8 cellular contexts compared by ENCODE assay signal in genomic region chr2:26043862-26044736, GRCh38. TPM values are rescaled to one million over a fixed set of nuclear protein-coding genes. Genes with fewer than 3 reads are reported as not detected.
DNase-seq lines count a peak whose midpoint lies in the region; ATAC-seq and TF ChIP-seq lines count a peak whose summit lies in the region.

No MANE protein-coding gene starts in this region.

- ATAC-seq in upper lobe of right lung: peak; percentile 48

- no peak for DNase-seq in activated naive CD4-positive, alpha-beta T cell treated with anti-CD3 and anti-CD28 coated beads, Interleukin-2, amount 10 ng/mL, durations not matched to agents 7 days and 5 days
- DNase-seq in activated naive CD4-positive, alpha-beta T cell (lab: John Stamatoyannopoulos, UW): no peak
- DNase-seq in T-helper 2 cell treated with Interferon-gamma antibody and Interleukin-4, amounts not matched to agents 5 μg/mL and 100 μg/mL, for 36 hours (ENCODE audit: low spot score): no peak
- DNase-seq in right atrium auricular region (ENCODE audit: low spot score) (peak; percentile 59), upper lobe of right lung (peak; percentile 71), ascending aorta (ENCODE audit: low spot score in 2 of 2) (no peak)
- DNase-seq in stimulated activated CD4-positive, alpha-beta T cell treated with anti-CD3 and anti-CD28 coated beads, Interleukin-4, amount 100 ng/mL, for 24 hours: no peak
- no peak for DNase-seq in stimulated activated CD4-positive, alpha-beta T cell treated with anti-CD3 and anti-CD28 coated beads, Interleukin-4, amount 100 ng/mL, for 1 hour

- peak overlapping the region; percentile 2 for H3K4me3 Mint-ChIP-seq in activated naive CD4-positive, alpha-beta T cell treated with anti-CD3 and anti-CD28 coated beads, Interleukin-2, amount 10 ng/mL, durations not matched to agents 7 days and 5 days
- H3K4me3 Mint-ChIP-seq in T-helper 2 cell treated with Interferon-gamma antibody and Interleukin-4, amounts not matched to agents 5 μg/mL and 100 μg/mL, for 36 hours: peak overlapping the region; percentile 16

- H3K9me3 Mint-ChIP-seq in activated naive CD4-positive, alpha-beta T cell treated with anti-CD3 and anti-CD28 coated beads, Interleukin-2, amount 10 ng/mL, durations not matched to agents 7 days and 5 days: no peaks in the 10 kb centered on the region
- no peaks in the 10 kb centered on the region for H3K9me3 Mint-ChIP-seq in T-helper 2 cell treated with Interferon-gamma antibody and Interleukin-4, amounts not matched to agents 5 μg/mL and 100 μg/mL, for 36 hours

- TF ChIP-seq CTCF in right atrium auricular region (IDR thresholded peaks at IDR 0.05): no peak
- TF ChIP-seq CTCF in upper lobe of right lung (IDR thresholded peaks at IDR 0.05): no peak
- TF ChIP-seq CTCF in ascending aorta (IDR thresholded peaks at IDR 0.05): no peak

- H3K27me3 Mint-ChIP-seq in activated naive CD4-positive, alpha-beta T cell treated with anti-CD3 and anti-CD28 coated beads, Interleukin-2, amount 10 ng/mL, durations not matched to agents 7 days and 5 days: no peaks in the 10 kb centered on the region
- H3K27me3 Mint-ChIP-seq in T-helper 2 cell treated with Interferon-gamma antibody and Interleukin-4, amounts not matched to agents 5 μg/mL and 100 μg/mL, for 36 hours (ENCODE audit: low read depth): no peaks in the 10 kb centered on the region

- CTCF ChIA-PET in activated naive CD4-positive, alpha-beta T cell treated with anti-CD3 and anti-CD28 coated beads, Interleukin-2, amount 10 ng/mL, durations not matched to agents 7 days and 5 days (lab: Charles Lee): no interaction called here

- H3K27ac ChIP-seq in right atrium auricular region: no peak overlapping the region
- H3K27ac ChIP-seq in upper lobe of right lung: peak overlapping the region; percentile 11
- H3K27ac ChIP-seq in ascending aorta: no peak overlapping the region

- H3K9me3 ChIP-seq in right atrium auricular region: no peaks in the 10 kb centered on the region
- no peaks in the 10 kb centered on the region for H3K9me3 ChIP-seq in upper lobe of right lung
- no peaks in the 10 kb centered on the region for H3K9me3 ChIP-seq in ascending aorta

- H3K4me1 ChIP-seq in right atrium auricular region (peaks cover 0 to 27% of the 10 kb centered on the region in 2 donors), upper lobe of right lung (peaks cover 33% of the 10 kb centered on the region), ascending aorta (peaks cover 0 to 24% of the 10 kb centered on the region in 2 donors)

- no peak overlapping the region for H3K27ac Mint-ChIP-seq in activated naive CD4-positive, alpha-beta T cell treated with anti-CD3 and anti-CD28 coated beads, Interleukin-2, amount 10 ng/mL, durations not matched to agents 7 days and 5 days
- H3K27ac Mint-ChIP-seq in T-helper 2 cell treated with Interferon-gamma antibody and Interleukin-4, amounts not matched to agents 5 μg/mL and 100 μg/mL, for 36 hours: peak overlapping the region; percentile 22

- H3K36me3 ChIP-seq in right atrium auricular region (no peaks in the 10 kb centered on the region), upper lobe of right lung (peaks cover 14% of the 10 kb centered on the region), ascending aorta (peaks cover 0 to 3% of the 10 kb centered on the region in 2 donors)

- H3K27me3 ChIP-seq in right atrium auricular region (no peaks in the 10 kb centered on the region), upper lobe of right lung (no peaks in the 10 kb centered on the region), ascending aorta (no peaks in the 10 kb centered on the region)

- peaks cover 24% of the 10 kb centered on the region for H3K36me3 Mint-ChIP-seq in activated naive CD4-positive, alpha-beta T cell treated with anti-CD3 and anti-CD28 coated beads, Interleukin-2, amount 10 ng/mL, durations not matched to agents 7 days and 5 days
- peaks cover 35% of the 10 kb centered on the region for H3K36me3 Mint-ChIP-seq in T-helper 2 cell treated with Interferon-gamma antibody and Interleukin-4, amounts not matched to agents 5 μg/mL and 100 μg/mL, for 36 hours (ENCODE audit: low read depth)

- H3K4me3 ChIP-seq in right atrium auricular region: no peak overlapping the region
- peak overlapping the region; percentile 14 for H3K4me3 ChIP-seq in upper lobe of right lung
- H3K4me3 ChIP-seq in ascending aorta: no peak overlapping the region

- H3K4me1 Mint-ChIP-seq in activated naive CD4-positive, alpha-beta T cell treated with anti-CD3 and anti-CD28 coated beads, Interleukin-2, amount 10 ng/mL, durations not matched to agents 7 days and 5 days: peaks cover 40% of the 10 kb centered on the region
- peaks cover 38% of the 10 kb centered on the region for H3K4me1 Mint-ChIP-seq in T-helper 2 cell treated with Interferon-gamma antibody and Interleukin-4, amounts not matched to agents 5 μg/mL and 100 μg/mL, for 36 hours (ENCODE audit: low read depth)

- intact Hi-C loops in upper lobe of right lung (cut with DNase I): no loop called here
- intact Hi-C loops in ascending aorta (cut with DNase I): no loop called here

RNA-seq across cellular contexts. Expression of gene RAB10, which starts 10.2 kb away (rescaled TPM):
- total RNA-seq in right atrium auricular region (10 to 100 TPM; 70.9 to 86.7 TPM), upper lobe of right lung (111 TPM), ascending aorta (181 TPM)

Comparison
In these comparisons a context has a peak if more than half of its experiments do, and no peak if none do; other contexts are left out.
1. DNase-seq: peak in right atrium auricular region (single experiment) and upper lobe of right lung (single experiment); none in activated naive CD4-positive, alpha-beta T cell treated with anti-CD3 and anti-CD28 coated beads, Interleukin-2, amount 10 ng/mL, durations not matched to agents 7 days and 5 days (single experiment), activated naive CD4-positive, alpha-beta T cell (0 of 4), T-helper 2 cell treated with Interferon-gamma antibody and Interleukin-4, amounts not matched to agents 5 μg/mL and 100 μg/mL, for 36 hours (single experiment), stimulated activated CD4-positive, alpha-beta T cell treated with anti-CD3 and anti-CD28 coated beads, Interleukin-4, amount 100 ng/mL, for 24 hours (single experiment), stimulated activated CD4-positive, alpha-beta T cell treated with anti-CD3 and anti-CD28 coated beads, Interleukin-4, amount 100 ng/mL, for 1 hour (single experiment) and ascending aorta (0 of 2).